ENCODE assay signal across 2 cellular contexts in the genomic region with DNA sequence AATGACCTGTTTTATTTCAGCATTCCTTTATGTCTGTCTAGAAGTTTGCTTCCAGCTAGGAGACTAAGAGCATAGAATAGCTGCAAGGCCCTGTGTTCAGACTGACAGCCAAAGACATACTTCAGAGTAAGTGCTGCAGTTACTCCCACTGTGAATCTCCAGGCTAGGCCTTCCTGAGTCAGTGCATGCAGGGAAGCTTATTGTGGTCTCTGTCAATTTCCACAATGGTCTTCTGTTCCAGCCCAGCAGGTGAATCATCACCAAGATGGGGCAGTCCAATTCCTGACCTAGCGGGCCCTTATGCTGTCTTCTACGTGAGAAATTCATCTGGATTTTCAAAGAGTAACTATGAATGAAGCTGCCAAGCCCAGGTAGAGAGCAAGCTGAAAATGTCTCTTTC.
A peak's percentile ranks its signal among the peaks of the same experiment; 100 is the strongest.
TF ChIP-seq lines count a peak whose summit lies in the region.

No MANE protein-coding gene starts in this region.

TF ChIP-seq in SK-N-SH treated with all-trans-retinoic acid at 6 μM for 48 hours, 23 proteins besides CTCF, POLR2A, EP300 and RAD21 (continued from another document):
- TF ChIP-seq PATZ1 (CRISPR knock-in tag; IDR thresholded peaks at IDR 0.05; ENCODE audit: borderline replicate concordance) (no peak), ZC3H10 (CRISPR knock-in tag; IDR thresholded peaks at IDR 0.05) (no peak), ZNF70 (CRISPR knock-in tag; IDR thresholded peaks at IDR 0.05) (no peak), TOX (CRISPR knock-in tag; IDR thresholded peaks at IDR 0.05; ENCODE audit: borderline replicate concordance) (no peak), PPARA (CRISPR knock-in tag; IDR thresholded peaks at IDR 0.05; ENCODE audit: borderline replicate concordance) (no peak), TCF4 (CRISPR knock-in tag; IDR thresholded peaks at IDR 0.05; ENCODE audit: borderline replicate concordance) (no peak), ESRRG (CRISPR knock-in tag; IDR thresholded peaks at IDR 0.05) (no peak)
- TF ChIP-seq, protein P1, sequence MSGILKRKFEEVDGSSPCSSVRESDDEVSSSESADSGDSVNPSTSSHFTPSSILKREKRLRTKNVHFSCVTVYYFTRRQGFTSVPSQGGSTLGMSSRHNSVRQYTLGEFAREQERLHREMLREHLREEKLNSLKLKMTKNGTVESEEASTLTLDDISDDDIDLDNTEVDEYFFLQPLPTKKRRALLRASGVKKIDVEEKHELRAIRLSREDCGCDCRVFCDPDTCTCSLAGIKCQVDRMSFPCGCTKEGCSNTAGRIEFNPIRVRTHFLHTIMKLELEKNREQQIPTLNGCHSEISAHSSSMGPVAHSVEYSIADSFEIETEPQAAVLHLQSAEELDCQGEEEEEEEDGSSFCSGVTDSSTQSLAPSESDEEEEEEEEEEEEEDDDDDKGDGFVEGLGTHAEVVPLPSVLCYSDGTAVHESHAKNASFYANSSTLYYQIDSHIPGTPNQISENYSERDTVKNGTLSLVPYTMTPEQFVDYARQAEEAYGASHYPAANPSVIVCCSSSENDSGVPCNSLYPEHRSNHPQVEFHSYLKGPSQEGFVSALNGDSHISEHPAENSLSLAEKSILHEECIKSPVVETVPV (CRISPR knock-in tag; IDR thresholded peaks at IDR 0.05) = no peak
- TF ChIP-seq, protein P2, sequence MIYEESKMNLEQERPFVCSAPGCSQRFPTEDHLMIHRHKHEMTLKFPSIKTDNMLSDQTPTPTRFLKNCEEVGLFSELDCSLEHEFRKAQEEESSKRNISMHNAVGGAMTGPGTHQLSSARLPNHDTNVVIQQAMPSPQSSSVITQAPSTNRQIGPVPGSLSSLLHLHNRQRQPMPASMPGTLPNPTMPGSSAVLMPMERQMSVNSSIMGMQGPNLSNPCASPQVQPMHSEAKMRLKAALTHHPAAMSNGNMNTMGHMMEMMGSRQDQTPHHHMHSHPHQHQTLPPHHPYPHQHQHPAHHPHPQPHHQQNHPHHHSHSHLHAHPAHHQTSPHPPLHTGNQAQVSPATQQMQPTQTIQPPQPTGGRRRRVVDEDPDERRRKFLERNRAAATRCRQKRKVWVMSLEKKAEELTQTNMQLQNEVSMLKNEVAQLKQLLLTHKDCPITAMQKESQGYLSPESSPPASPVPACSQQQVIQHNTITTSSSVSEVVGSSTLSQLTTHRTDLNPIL (CRISPR knock-in tag; IDR thresholded peaks at IDR 0.05; ENCODE audit: low read depth) = no peak
- TF ChIP-seq, protein P3, sequence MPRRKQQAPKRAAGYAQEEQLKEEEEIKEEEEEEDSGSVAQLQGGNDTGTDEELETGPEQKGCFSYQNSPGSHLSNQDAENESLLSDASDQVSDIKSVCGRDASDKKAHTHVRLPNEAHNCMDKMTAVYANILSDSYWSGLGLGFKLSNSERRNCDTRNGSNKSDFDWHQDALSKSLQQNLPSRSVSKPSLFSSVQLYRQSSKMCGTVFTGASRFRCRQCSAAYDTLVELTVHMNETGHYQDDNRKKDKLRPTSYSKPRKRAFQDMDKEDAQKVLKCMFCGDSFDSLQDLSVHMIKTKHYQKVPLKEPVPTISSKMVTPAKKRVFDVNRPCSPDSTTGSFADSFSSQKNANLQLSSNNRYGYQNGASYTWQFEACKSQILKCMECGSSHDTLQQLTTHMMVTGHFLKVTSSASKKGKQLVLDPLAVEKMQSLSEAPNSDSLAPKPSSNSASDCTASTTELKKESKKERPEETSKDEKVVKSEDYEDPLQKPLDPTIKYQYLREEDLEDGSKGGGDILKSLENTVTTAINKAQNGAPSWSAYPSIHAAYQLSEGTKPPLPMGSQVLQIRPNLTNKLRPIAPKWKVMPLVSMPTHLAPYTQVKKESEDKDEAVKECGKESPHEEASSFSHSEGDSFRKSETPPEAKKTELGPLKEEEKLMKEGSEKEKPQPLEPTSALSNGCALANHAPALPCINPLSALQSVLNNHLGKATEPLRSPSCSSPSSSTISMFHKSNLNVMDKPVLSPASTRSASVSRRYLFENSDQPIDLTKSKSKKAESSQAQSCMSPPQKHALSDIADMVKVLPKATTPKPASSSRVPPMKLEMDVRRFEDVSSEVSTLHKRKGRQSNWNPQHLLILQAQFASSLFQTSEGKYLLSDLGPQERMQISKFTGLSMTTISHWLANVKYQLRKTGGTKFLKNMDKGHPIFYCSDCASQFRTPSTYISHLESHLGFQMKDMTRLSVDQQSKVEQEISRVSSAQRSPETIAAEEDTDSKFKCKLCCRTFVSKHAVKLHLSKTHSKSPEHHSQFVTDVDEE (CRISPR knock-in tag; IDR thresholded peaks at IDR 0.05) = no peak

TF ChIP-seq in WTC11, 78 proteins besides CTCF, POLR2A, EP300 and RAD21 (continued from another document):
- TF ChIP-seq HMGA2 (CRISPR knock-in tag; IDR thresholded peaks at IDR 0.05) = 0 out of 2 replicates have a peak, but pooled peaks have one; percentile 19
